ENCODE assay signal across 28 cellular contexts in genomic region chr3:155308831-155309230, GRCh38. TPM values are rescaled to one million over a fixed set of nuclear protein-coding genes. Genes with fewer than 3 reads are reported as not detected.
A peak's percentile ranks its signal among the peaks of the same experiment; 100 is the strongest.
DNase-seq lines count a peak whose midpoint lies in the region; ATAC-seq and TF ChIP-seq lines count a peak whose summit lies in the region.
"Had no signal": no experiment of that assay in that cellular context is flagged by ENCODE, and none has a peak within 500 bp of the region (broad histone marks: within the 10 kb centered on the region; RNA-seq: fewer than 3 reads in every experiment).

No MANE protein-coding gene starts in this region.

- H3K4me3 ChIP-seq in IMR-90 (ENCODE audit: insufficient read depth, low read depth, low read length): no peak overlapping the region
- H3K4me3 ChIP-seq in mammary epithelial cell (replicated peaks in 1 of 3; ENCODE audit: insufficient read depth in 1 of 3, low read depth in 2 of 3, low read length in 3 of 3): no peak overlapping the region
- H3K4me3 ChIP-seq: thyroid gland had no signal

- H3K9ac ChIP-seq in IMR-90 (ENCODE audit: low read depth, low read length) (no peak overlapping the region), mammary epithelial cell (ENCODE audit: insufficient read depth, low read length) (no peak overlapping the region)
- H3K9ac ChIP-seq: parathyroid adenoma had no signal

- H3K36me3 ChIP-seq in IMR-90 (ENCODE audit: control insufficient read depth, insufficient read depth, low read length) (no peaks in the 10 kb centered on the region), mammary epithelial cell (ENCODE audit: insufficient read depth, low read length) (no peaks in the 10 kb centered on the region)
- H3K36me3 ChIP-seq: thyroid gland had no signal

- H3K36me3 Mint-ChIP-seq in activated CD4-positive, alpha-beta memory T cell treated with anti-CD3 and anti-CD28 coated beads for 36 hours: no peaks in the 10 kb centered on the region
- H3K36me3 Mint-ChIP-seq: natural killer cell treated with Interleukin-12 subunit alpha and Interleukin-12 subunit beta and Interleukin-15 and Interleukin-18, amount 100 ng/mL, for 72 hours had no signal

- peak overlapping the region; percentile 69 for H2BK5ac ChIP-seq in IMR-90 (ENCODE audit: low read depth, low read length, poor library complexity, severe bottlenecking)

- no peak overlapping the region for H2AK5ac ChIP-seq in IMR-90 (ENCODE audit: low read depth, low read length)

- H3K4me1 ChIP-seq in IMR-90 (ENCODE audit: control insufficient read depth, insufficient read depth, low read length) (peaks cover 2% of the 10 kb centered on the region; the same call in 1 of the 2 replicates), mammary epithelial cell (ENCODE audit: insufficient read depth, low read length) (no peaks in the 10 kb centered on the region), foreskin keratinocyte (no peaks in the 10 kb centered on the region)
- H3K4me1 ChIP-seq: parathyroid adenoma, thyroid gland had no signal

- no peaks in the 10 kb centered on the region for H3K4me1 Mint-ChIP-seq in activated CD4-positive, alpha-beta memory T cell treated with anti-CD3 and anti-CD28 coated beads for 36 hours (ENCODE audit: low read depth)

- 0 out of 4 replicates have a peak overlapping the region, but pooled peaks of 1 of the 2 experiments have one; percentile 6 for H4K8ac ChIP-seq in IMR-90 (ENCODE audit: low read depth in 2 of 2, low read length in 2 of 2)

- DNase-seq in EL (peak; percentile 66), IMR-90 (peak; percentile 68), mammary epithelial cell (peak; percentile 49), foreskin keratinocyte (peak in 1 of 2 donors; percentile 35), inferior parietal cortex (ENCODE audit: extremely low spot score) (no peak), COR-L47 (lab: John Stamatoyannopoulos, UW) (no peak)
- no peak for DNase-seq in activated CD4-positive, alpha-beta memory T cell treated with anti-CD3 and anti-CD28 coated beads for 36 hours
- DNase-seq: activated CD4-positive, alpha-beta T cell treated with anti-CD3 and anti-CD28 coated beads, Interleukin-2, amount 50 U/mL, for 1 hour; activated CD8-positive, alpha-beta memory T cell treated with anti-CD3 and anti-CD28 coated beads, Interleukin-2, amount 50 U/mL, for 4 hours; activated naive CD8-positive, alpha-beta T cell treated with anti-CD3 and anti-CD28 coated beads, Interleukin-2, amount 50 U/mL, for 24 hours; CD4-positive, alpha-beta T cell; dermis blood vessel endothelial cell; GF-D8; glutamatergic neuron; NCI-H1436; NCI-H2171 treated with DMSO at 0.1 percent for 48 hours; NCI-H69; SHP77; stimulated activated CD4-positive, alpha-beta T cell treated with anti-CD3 and anti-CD28 coated beads, Interleukin-2, amount 100 ng/mL, for 24 hours; stimulated activated naive CD4-positive, alpha-beta T cell treated with Interleukin-2 at 50 U/mL for 16 hours; thyroid gland had no signal

- CTCF ChIA-PET in IMR-90 (lab: Yijun Ruan, JAX): interaction anchor here (1.0 kb wide), 2 partner anchors 11 to 12 kb away, joined by 3 read pairs; no protein-coding TSS in a partner anchor
- CTCF ChIA-PET in mammary epithelial cell (lab: Charles Lee; ENCODE audit: low non-redundant PET): no interaction called here
- CTCF ChIA-PET in activated CD4-positive, alpha-beta memory T cell treated with anti-CD3 and anti-CD28 coated beads for 36 hours (lab: Charles Lee): no interaction called here

- 0 out of 2 replicates have a peak overlapping the region, but pooled peaks have one; percentile 45 for H3K14ac ChIP-seq in IMR-90 (replicated peaks; ENCODE audit: low read depth, low read length)

- peak overlapping the region; percentile 35; the same call in 1 of the 2 replicates for H3K4ac ChIP-seq in IMR-90 (ENCODE audit: low read depth, low read length)

- intact Hi-C loops in IMR-90 (cut with micrococcal nuclease): no loop called here
- intact Hi-C loops in mammary epithelial cell (cut with micrococcal nuclease): no loop called here
- intact Hi-C loops in activated CD4-positive, alpha-beta memory T cell treated with anti-CD3 and anti-CD28 coated beads for 36 hours (cut with micrococcal nuclease): no loop called here

- H3K27me3 ChIP-seq in IMR-90 (ENCODE audit: control insufficient read depth, insufficient read depth, low read length): no peaks in the 10 kb centered on the region
- H3K27me3 ChIP-seq in mammary epithelial cell (ENCODE audit: insufficient read depth, low read length): no peaks in the 10 kb centered on the region
- H3K27me3 ChIP-seq in foreskin keratinocyte: no peaks in the 10 kb centered on the region
- H3K27me3 ChIP-seq: thyroid gland had no signal

- no peak overlapping the region for H2BK15ac ChIP-seq in IMR-90 (ENCODE audit: low read depth, low read length)

- peak overlapping the region; percentile 13 for H2AK9ac ChIP-seq in IMR-90 (replicated peaks; ENCODE audit: low read depth, low read length, poor library complexity)

- no peaks in the 10 kb centered on the region for H3K79me2 ChIP-seq in mammary epithelial cell (ENCODE audit: insufficient read depth, low read length)
- H3K79me2 ChIP-seq: parathyroid adenoma had no signal

- no peak overlapping the region for H4K5ac ChIP-seq in IMR-90 (ENCODE audit: low read depth, low read length)

- H2BK120ac ChIP-seq in IMR-90 (ENCODE audit: low read depth, low read length): peak overlapping the region; percentile 56; the same call in 1 of the 2 replicates

- no peaks in the 10 kb centered on the region for H3K9me1 ChIP-seq in IMR-90 (ENCODE audit: insufficient read depth, low read length)

- no peak overlapping the region for H4K91ac ChIP-seq in IMR-90 (ENCODE audit: insufficient read depth, low read depth, low read length)

- no peak overlapping the region for H3K23ac ChIP-seq in IMR-90 (ENCODE audit: low read depth, low read length)

- H3K9me3 Mint-ChIP-seq in activated CD4-positive, alpha-beta memory T cell treated with anti-CD3 and anti-CD28 coated beads for 36 hours: no peaks in the 10 kb centered on the region
- H3K9me3 Mint-ChIP-seq: activated naive CD8-positive, alpha-beta T cell treated with anti-CD3 and anti-CD28 coated beads, Interleukin-2, amount 50 U/mL, for 24 hours; activated T-helper 2 cell treated with anti-CD3 and anti-CD28 coated beads, Interferon-gamma antibody, Interleukin-2, Interleukin-4, amounts not matched to agents 10 μg/mL and 5 μg/mL and 100 μg/mL, durations not matched to agents 14 hours and 24 hours and 36 hours; CD4-positive, alpha-beta T cell; natural killer cell treated with Interleukin-12 subunit alpha and Interleukin-12 subunit beta and Interleukin-15 and Interleukin-18, amount 100 ng/mL, for 72 hours had no signal

- H3K4me2 ChIP-seq in IMR-90 (ENCODE audit: low read depth, low read length) (no peak overlapping the region), mammary epithelial cell (ENCODE audit: insufficient read depth, low read depth, low read length) (peak overlapping the region; percentile 42)

- no peak overlapping the region for H3K27ac Mint-ChIP-seq in activated CD4-positive, alpha-beta memory T cell treated with anti-CD3 and anti-CD28 coated beads for 36 hours
- H3K27ac Mint-ChIP-seq: activated naive CD8-positive, alpha-beta T cell treated with anti-CD3 and anti-CD28 coated beads, Interleukin-2, amount 50 U/mL, for 24 hours; activated T-helper 2 cell treated with anti-CD3 and anti-CD28 coated beads, Interferon-gamma antibody, Interleukin-2, Interleukin-4, amounts not matched to agents 10 μg/mL and 5 μg/mL and 100 μg/mL, durations not matched to agents 14 hours and 24 hours and 36 hours; CD4-positive, alpha-beta T cell; natural killer cell treated with Interleukin-12 subunit alpha and Interleukin-12 subunit beta and Interleukin-15 and Interleukin-18, amount 100 ng/mL, for 72 hours had no signal

- H3K27ac ChIP-seq in IMR-90 (ENCODE audit: insufficient read depth, low read length) (no peak overlapping the region), mammary epithelial cell (ENCODE audit: insufficient read depth, low read depth, low read length) (no peak overlapping the region), foreskin keratinocyte (no peak overlapping the region)
- H3K27ac ChIP-seq: parathyroid adenoma, thyroid gland had no signal

- dilution Hi-C loops in IMR-90 (cut with HindIII; ENCODE audit: low sequenced_read_pairs, unreplicated experiment): no loop called here
- dilution Hi-C loops in mammary epithelial cell (cut with HindIII; ENCODE audit: low sequenced_read_pairs): no loop called here

- peak overlapping the region; percentile 62 for H2BK20ac ChIP-seq in IMR-90 (ENCODE audit: low read depth, low read length)

- WGBS in IMR-90 (ENCODE audit: extremely low coverage in 2 of 2, insufficient read length in 1 of 2), 2 experiments: no CpG with 5 or more reads among the region's 9 CpGs
- WGBS in mammary epithelial cell (ENCODE audit: low coverage, missing lambda C conversion rate): 53% methylated on average over 7 of the region's 9 CpGs

- no peaks in the 10 kb centered on the region for H3K79me1 ChIP-seq in IMR-90 (ENCODE audit: low read depth in 1 of 2, low read length in 2 of 2)

- TF ChIP-seq RAD21 in IMR-90 (IDR thresholded peaks at IDR 0.05; ENCODE audit: low read length): no peak

- no peak for TF ChIP-seq CTCF in IMR-90 (conservative IDR thresholded peaks at IDR 0.05; ENCODE audit: low read depth, low read length)
- TF ChIP-seq CTCF in mammary epithelial cell (conservative IDR thresholded peaks at IDR 0.05 in 1 of 2, IDR thresholded peaks at IDR 0.05 in 1 of 2; ENCODE audit: extremely low read depth in 1 of 2, insufficient read depth in 1 of 2, low read depth in 1 of 2, low read length in 2 of 2): no peak
- no peak for TF ChIP-seq CTCF in foreskin keratinocyte (conservative IDR thresholded peaks at IDR 0.05)

- BruUV-seq in IMR-90 (replicated peaks; lab: Mats Ljungman, UMichigan) (no TSS peak), mammary epithelial cell (replicated peaks; lab: Mats Ljungman, UMichigan) (no TSS peak)

- POLR2A ChIA-PET in IMR-90 (lab: Charles Lee; ENCODE audit: unreplicated experiment): no interaction called here
- POLR2A ChIA-PET in activated CD4-positive, alpha-beta memory T cell treated with anti-CD3 and anti-CD28 coated beads for 36 hours (lab: Charles Lee): no interaction called here

- H3K56ac ChIP-seq in IMR-90 (ENCODE audit: extremely low read depth, insufficient read depth, low read length): no peak overlapping the region

- H4K20me1 ChIP-seq in IMR-90 (ENCODE audit: insufficient read depth, low read length): no peaks in the 10 kb centered on the region
- no peaks in the 10 kb centered on the region for H4K20me1 ChIP-seq in mammary epithelial cell (ENCODE audit: insufficient read depth, low read length)

- peak overlapping the region; percentile 7; the same call in 1 of the 2 replicates for H3K18ac ChIP-seq in IMR-90 (ENCODE audit: low read depth, low read length)

- H2AFZ ChIP-seq in IMR-90 (replicated peaks; ENCODE audit: low read length, poor library complexity) (peak overlapping the region; percentile 49), mammary epithelial cell (ENCODE audit: low read depth, low read length) (peak overlapping the region; percentile 64)
- H2AFZ ChIP-seq: parathyroid adenoma had no signal

- H3K9me3 ChIP-seq in IMR-90 (ENCODE audit: control insufficient read depth, insufficient read depth, low read length): no peaks in the 10 kb centered on the region
- no peaks in the 10 kb centered on the region for H3K9me3 ChIP-seq in mammary epithelial cell (replicated peaks; ENCODE audit: insufficient read depth, low read length)
- H3K9me3 ChIP-seq: thyroid gland had no signal

- in situ Hi-C loops in IMR-90 (cut with MboI; ENCODE audit: low sequenced_read_pairs) (no loop called here), mammary epithelial cell (cut with MboI; ENCODE audit: low sequenced_read_pairs in 2 of 2) (loop anchor here in 1 of 2 donors (25.0 kb wide), 1 partner anchor 972 kb away; no protein-coding TSS in a partner anchor)

- no peak for TF ChIP-seq POLR2A in IMR-90 (IDR thresholded peaks at IDR 0.05; ENCODE audit: low read depth, low read length)

- no peak for ATAC-seq in IMR-90 (ENCODE audit: low read depth)
- peak; percentile 21 for ATAC-seq in foreskin keratinocyte
- no peak for ATAC-seq in GM18517 (IDR thresholded peaks at IDR 0.05; ENCODE audit: unreplicated experiment)
- ATAC-seq: activated naive CD8-positive, alpha-beta T cell treated with anti-CD3 and anti-CD28 coated beads, Interleukin-2, amount 50 U/mL, for 24 hours; natural killer cell treated with Interleukin-12 subunit alpha and Interleukin-12 subunit beta and Interleukin-15 and Interleukin-18, amount 100 ng/mL, for 72 hours had no signal

- no peak overlapping the region for H3K4me3 Mint-ChIP-seq in activated CD4-positive, alpha-beta memory T cell treated with anti-CD3 and anti-CD28 coated beads for 36 hours
- H3K4me3 Mint-ChIP-seq: activated naive CD8-positive, alpha-beta T cell treated with anti-CD3 and anti-CD28 coated beads, Interleukin-2, amount 50 U/mL, for 24 hours; CD4-positive, alpha-beta T cell; natural killer cell treated with Interleukin-12 subunit alpha and Interleukin-12 subunit beta and Interleukin-15 and Interleukin-18, amount 100 ng/mL, for 72 hours had no signal

- H3K27me3 Mint-ChIP-seq in activated CD4-positive, alpha-beta memory T cell treated with anti-CD3 and anti-CD28 coated beads for 36 hours: no peaks in the 10 kb centered on the region
- H3K27me3 Mint-ChIP-seq: activated naive CD8-positive, alpha-beta T cell treated with anti-CD3 and anti-CD28 coated beads, Interleukin-2, amount 50 U/mL, for 24 hours; CD4-positive, alpha-beta T cell had no signal

RNA-seq across cellular contexts. Expression of gene STRIT1, which starts 15.3 kb away (rescaled TPM):
- total RNA-seq in IMR-90 (2012; rRNA removed) (not detected in 2 replicates), mammary epithelial cell (not detected), foreskin keratinocyte (not detected in 2 replicates)
- polyA plus RNA-seq in IMR-90 (2012; rRNA removed) (not detected in 2 replicates), mammary epithelial cell (not detected), foreskin keratinocyte (not detected in 2 replicates)
- polyA plus RNA-seq in IMR-90 (2012; cell fraction: cytosol; rRNA removed): not detected in 2 replicates
- polyA plus RNA-seq in IMR-90 (2012; cell fraction: nucleus; rRNA removed; ENCODE audit: low replicate concordance): not detected in 2 replicates
- polyA minus RNA-seq in mammary epithelial cell: not detected
- not detected for total RNA-seq in activated CD4-positive, alpha-beta memory T cell treated with anti-CD3 and anti-CD28 coated beads for 36 hours
- total RNA-seq: activated T-helper 2 cell treated with anti-CD3 and anti-CD28 coated beads, Interferon-gamma antibody, Interleukin-2, Interleukin-4, amounts not matched to agents 10 μg/mL and 5 μg/mL and 100 μg/mL, durations not matched to agents 14 hours and 24 hours and 36 hours; CD4-positive, alpha-beta T cell; dermis blood vessel endothelial cell; epithelial cell of proximal tubule; natural killer cell treated with Interleukin-12 subunit alpha and Interleukin-12 subunit beta and Interleukin-15 and Interleukin-18, amount 100 ng/mL, for 72 hours; T-helper 1 cell treated with Interleukin-12 subunit alpha and Interleukin-12 subunit beta and Interleukin-4 antibody, amounts not matched to agents 30 ng/mL and 1 ng/mL, for 36 hours; thyroid gland had no signal
- polyA plus RNA-seq: AG04450 had no signal

Comparison
In these comparisons a context has a peak if more than half of its experiments do, and no peak if none do; other contexts are left out.
1. DNase-seq: peak in EL (single experiment), IMR-90 (single experiment) and mammary epithelial cell (single experiment); none in inferior parietal cortex (single experiment), activated CD4-positive, alpha-beta memory T cell treated with anti-CD3 and anti-CD28 coated beads for 36 hours (single experiment) and COR-L47 (single experiment).